ENCODE assay signal across 23 cellular contexts in the genomic region with DNA sequence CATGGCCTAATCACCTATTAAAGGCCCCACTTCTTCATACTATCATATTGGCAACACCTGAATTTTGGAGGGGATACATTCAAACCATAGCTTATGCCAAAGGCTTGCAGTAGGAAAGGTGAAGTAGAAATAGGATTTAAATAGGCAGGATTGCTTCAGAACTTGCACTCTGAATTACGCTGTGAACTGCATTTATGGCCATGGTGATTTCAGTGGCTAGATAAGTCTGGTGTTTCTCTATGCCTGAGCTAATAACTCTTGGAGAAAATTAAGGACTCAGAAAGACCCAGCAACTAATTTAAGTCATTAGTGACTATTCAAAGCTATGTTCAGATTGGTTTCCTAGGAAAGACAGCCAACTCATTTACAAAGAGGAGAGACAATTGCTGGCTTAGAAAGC. TPM values are rescaled to one million over a fixed set of nuclear protein-coding genes. Genes with fewer than 3 reads are reported as not detected.
"Had no signal": no experiment of that assay in that cellular context is flagged by ENCODE, and none has a peak within 500 bp of the region (broad histone marks: within the 10 kb centered on the region; RNA-seq: fewer than 3 reads in every experiment).

No MANE protein-coding gene starts in this region.

- H3K36me3 ChIP-seq: brain microvascular endothelial cell, cardiac muscle cell had no signal

- H3K27me3 ChIP-seq: brain microvascular endothelial cell, cardiac muscle cell had no signal

- H3K4me2 ChIP-seq: PC-9 had no signal

- DNase-seq: activated B cell treated with CpG ODN at 0.5 μM for 24 hours; activated CD4-positive, alpha-beta T cell treated with anti-CD3 and anti-CD28 coated beads for 1 hour; activated CD4-positive, alpha-beta T cell treated with anti-CD3 and anti-CD28 coated beads, Interleukin-2, amount 10 ng/mL, durations not matched to agents 24 days and 14 days; activated CD4-positive, alpha-beta T cell treated with anti-CD3 and anti-CD28 coated beads, Interleukin-2, amount 50 U/mL, for 48 hours; activated CD8-positive, alpha-beta memory T cell treated with anti-CD3 and anti-CD28 coated beads, Interleukin-2, amount 10 ng/mL, durations not matched to agents 7 days and 5 days; activated effector memory CD4-positive, alpha-beta T cell treated with anti-CD3 and anti-CD28 coated beads, Interleukin-2, amount 50 U/mL, for 16 hours; activated naive CD4-positive, alpha-beta T cell treated with Interleukin-2 at 50 U/mL for 16 hours; activated T-cell treated with anti-CD3 and anti-CD28 coated beads, Interleukin-2, amount 50 U/mL, for 24 hours; amygdala; brain microvascular endothelial cell; Kasumi-1; KBM-7; NCI-H1436 treated with DMSO at 0.1 percent for 48 hours; NCI-H187; NCI-H2081; PC-9; SIG-M5; T-cell; T-helper 2 cell; T1000 had no signal

- H3K27ac ChIP-seq: brain microvascular endothelial cell, cardiac muscle cell, PC-9, SK-N-MC had no signal

- H3K4me3 ChIP-seq: cardiac muscle cell, PC-9, SK-N-MC had no signal

- H2AFZ ChIP-seq: PC-9 had no signal

- ATAC-seq: activated CD8-positive, alpha-beta memory T cell treated with anti-CD3 and anti-CD28 coated beads, Interleukin-2, amount 10 ng/mL, durations not matched to agents 7 days and 5 days; T-cell had no signal

RNA-seq across cellular contexts. Expression of a gene that starts 59.8 kb away (rescaled TPM):
- total RNA-seq: cardiac muscle cell, RPMI7951 had no signal
- polyA plus RNA-seq: cardiac muscle cell had no signal
